33 cellular contexts compared by ENCODE assay signal in genomic region chr20:40565681-40566040, GRCh38.
A peak's percentile ranks its signal among the peaks of the same experiment; 100 is the strongest.
DNase-seq lines count a peak whose midpoint lies in the region; ATAC-seq, FAIRE-seq and TF ChIP-seq lines count a peak whose summit lies in the region.
"Had no signal": no experiment of that assay in that cellular context is flagged by ENCODE, and none has a peak within 500 bp of the region (broad histone marks: within the 10 kb centered on the region; RNA-seq: fewer than 3 reads in every experiment).

No MANE protein-coding gene starts in this region.

- H3K4me1 Mint-ChIP-seq in MCF 10A (ENCODE audit: insufficient read depth, unreplicated experiment): peaks cover 41% of the 10 kb centered on the region
- H3K4me1 Mint-ChIP-seq: activated CD4-positive, alpha-beta memory T cell treated with anti-CD3 and anti-CD28 coated beads, Interleukin-2, amount 10 ng/mL, durations not matched to agents 7 days and 5 days; CD4-positive, CD25-positive, alpha-beta regulatory T cell had no signal

- no TSS peak for BruUV-seq in MCF 10A (replicated peaks; lab: Mats Ljungman, UMichigan)

- no peaks in the 10 kb centered on the region for H3K9me1 ChIP-seq in keratinocyte (ENCODE audit: control insufficient read depth, extremely low read depth, insufficient read depth, low read length)

- no peak for FAIRE-seq in keratinocyte (lab: Jason Lieb, UNC)
- FAIRE-seq: A204.1, kidney had no signal

- peak overlapping the region; percentile 75 for H3K27ac Mint-ChIP-seq in MCF 10A (ENCODE audit: low read depth, unreplicated experiment)
- H3K27ac Mint-ChIP-seq: activated CD4-positive, alpha-beta memory T cell treated with anti-CD3 and anti-CD28 coated beads, Interleukin-2, amount 10 ng/mL, durations not matched to agents 7 days and 5 days; activated naive CD4-positive, alpha-beta T cell treated with anti-CD3 and anti-CD28 coated beads for 36 hours; CD4-positive, CD25-positive, alpha-beta regulatory T cell; mesothelial cell of epicardium; stimulated activated naive CD8-positive, alpha-beta T cell treated with anti-CD3 and anti-CD28 coated beads, Interleukin-15, Interleukin-2, amounts not matched to agents 100 ng/mL and 50 ng/mL, for 24 hours had no signal

- CTCF ChIA-PET in MCF 10A (lab: Yijun Ruan, JAX): interaction anchor here (0.5 to 6.6 kb wide), 11 partner anchors 15 to 682 kb away, joined by 3 to 36 read pairs (median 3); partner anchors contain the start of gene MAFB

- no peak overlapping the region for H3K4me3 ChIP-seq in breast epithelium
- H3K4me3 ChIP-seq in choroid plexus epithelial cell (ENCODE audit: low read depth, low read length): no peak overlapping the region
- no peak overlapping the region for H3K4me3 ChIP-seq in keratinocyte (ENCODE audit: control insufficient read depth in 2 of 3, extremely low read depth in 1 of 3, insufficient read depth in 2 of 3, low read depth in 1 of 3, low read length in 3 of 3)
- H3K4me3 ChIP-seq: thoracic aorta, uterus had no signal

- TF ChIP-seq CTCF in MCF 10A (IDR thresholded peaks at IDR 0.05; ENCODE audit: unreplicated experiment): no peak
- no peak for TF ChIP-seq CTCF in breast epithelium (IDR thresholded peaks at IDR 0.05)
- peak; percentile 19 for TF ChIP-seq CTCF in choroid plexus epithelial cell (conservative IDR thresholded peaks at IDR 0.05; ENCODE audit: low read depth, low read length)
- TF ChIP-seq CTCF in keratinocyte (optimal IDR thresholded peaks at IDR 0.05 in 1 of 3, IDR thresholded peaks at IDR 0.05 in 1 of 3, conservative IDR thresholded peaks at IDR 0.05 in 1 of 3; ENCODE audit: extremely low read depth in 1 of 3, insufficient read depth in 2 of 3, low read length in 3 of 3): no peak

- POLR2A ChIA-PET in MCF 10A (lab: Yijun Ruan, JAX): interaction anchor here (0.7 to 8.3 kb wide), 19 partner anchors 10 to 332 kb away, joined by 3 to 114 read pairs (median 6); partner anchors contain the start of gene MAFB

- H3K27ac ChIP-seq in breast epithelium (no peak overlapping the region), keratinocyte (ENCODE audit: control insufficient read depth, insufficient read depth, low read length) (no peak overlapping the region), substantia nigra (ENCODE audit: low read depth, low read length, poor library complexity, severe bottlenecking) (no peak overlapping the region)
- H3K27ac ChIP-seq: HL-60, KMS-11, thoracic aorta, uterus had no signal

- peak overlapping the region; percentile 62 for H3K4me3 Mint-ChIP-seq in MCF 10A (ENCODE audit: unreplicated experiment)
- H3K4me3 Mint-ChIP-seq: activated CD4-positive, alpha-beta memory T cell treated with anti-CD3 and anti-CD28 coated beads, Interleukin-2, amount 10 ng/mL, durations not matched to agents 7 days and 5 days; activated naive CD4-positive, alpha-beta T cell treated with anti-CD3 and anti-CD28 coated beads for 36 hours; brain; CD4-positive, CD25-positive, alpha-beta regulatory T cell; mesothelial cell of epicardium; stimulated activated naive CD8-positive, alpha-beta T cell treated with anti-CD3 and anti-CD28 coated beads, Interleukin-15, Interleukin-2, amounts not matched to agents 100 ng/mL and 50 ng/mL, for 24 hours had no signal

- no peak overlapping the region for H3K9ac ChIP-seq in keratinocyte (ENCODE audit: control insufficient read depth, extremely low read depth, insufficient read depth, low read length)
- H3K9ac ChIP-seq: KMS-11 had no signal

- dilution Hi-C loops in keratinocyte (cut with MboI; ENCODE audit: extremely low pct_ligation_motif_present, low sequenced_read_pairs): no loop called here

- H3K4me2 ChIP-seq in keratinocyte (ENCODE audit: control insufficient read depth, extremely low read depth, insufficient read depth, low read depth, low read length): peak overlapping the region; percentile 2
- H3K4me2 ChIP-seq: KMS-11 had no signal

- no peaks in the 10 kb centered on the region for H3K36me3 Mint-ChIP-seq in MCF 10A (ENCODE audit: insufficient read depth, unreplicated experiment)
- H3K36me3 Mint-ChIP-seq: brain; CD4-positive, CD25-positive, alpha-beta regulatory T cell; mesothelial cell of epicardium had no signal

- ATAC-seq in HG03442 (IDR thresholded peaks at IDR 0.05; ENCODE audit: unreplicated experiment): no peak
- ATAC-seq: Right ventricle myocardium inferior had no signal

- no peak overlapping the region for H2AFZ ChIP-seq in keratinocyte (ENCODE audit: control insufficient read depth, low read length)

- H4K20me1 ChIP-seq in keratinocyte (ENCODE audit: control insufficient read depth, extremely low read depth, insufficient read depth, low read length): no peaks in the 10 kb centered on the region

- no peaks in the 10 kb centered on the region for H3K27me3 Mint-ChIP-seq in MCF 10A (ENCODE audit: insufficient read depth, unreplicated experiment)
- H3K27me3 Mint-ChIP-seq: activated CD4-positive, alpha-beta memory T cell treated with anti-CD3 and anti-CD28 coated beads, Interleukin-2, amount 10 ng/mL, durations not matched to agents 7 days and 5 days had no signal

- no peak for TF ChIP-seq POLR2A in breast epithelium (IDR thresholded peaks at IDR 0.05)

- intact Hi-C loops in MCF 10A (cut with micrococcal nuclease): loop anchor here (1.0 kb wide), 1 partner anchor 125 kb away; no protein-coding TSS in a partner anchor
- intact Hi-C loops in breast epithelium (cut with DNase I; ENCODE audit: low total_unique reads): no loop called here

- no peaks in the 10 kb centered on the region for H3K9me3 Mint-ChIP-seq in MCF 10A (ENCODE audit: unreplicated experiment)
- H3K9me3 Mint-ChIP-seq: activated CD4-positive, alpha-beta memory T cell treated with anti-CD3 and anti-CD28 coated beads, Interleukin-2, amount 10 ng/mL, durations not matched to agents 7 days and 5 days; activated naive CD4-positive, alpha-beta T cell treated with anti-CD3 and anti-CD28 coated beads for 36 hours; stimulated activated naive CD8-positive, alpha-beta T cell treated with anti-CD3 and anti-CD28 coated beads, Interleukin-15, Interleukin-2, amounts not matched to agents 100 ng/mL and 50 ng/mL, for 24 hours had no signal

- no peaks in the 10 kb centered on the region for H3K36me3 ChIP-seq in breast epithelium
- H3K36me3 ChIP-seq in keratinocyte (ENCODE audit: control insufficient read depth in 2 of 2, extremely low read depth in 1 of 2, insufficient read depth in 2 of 2, low read length in 2 of 2): no peaks in the 10 kb centered on the region
- H3K36me3 ChIP-seq: thoracic aorta, uterus had no signal

- no peaks in the 10 kb centered on the region for H3K9me3 ChIP-seq in breast epithelium
- H3K9me3 ChIP-seq in keratinocyte (ENCODE audit: control insufficient read depth, low read depth, low read length): no peaks in the 10 kb centered on the region
- H3K9me3 ChIP-seq: thoracic aorta, uterus had no signal

- DNase-seq in MCF 10A (ENCODE audit: unreplicated experiment): peak; percentile 13
- no peak for DNase-seq in breast epithelium (ENCODE audit: low spot score in 2 of 2)
- DNase-seq in choroid plexus epithelial cell (ENCODE audit: low read depth): no peak
- DNase-seq in keratinocyte (ENCODE audit: low read depth, low spot score): no peak
- DNase-seq in substantia nigra (lab: John Stamatoyannopoulos, UW): no peak
- DNase-seq in dedifferentiated amniotic fluid mesenchymal stem cell (ENCODE audit: extremely low spot score): no peak
- no peak for DNase-seq in T-helper 9 cell
- DNase-seq: activated CD4-positive, alpha-beta memory T cell treated with anti-CD3 and anti-CD28 coated beads, Interleukin-2, amount 10 ng/mL, durations not matched to agents 7 days and 5 days; activated CD8-positive, alpha-beta memory T cell treated with anti-CD3 and anti-CD28 coated beads, Interleukin-2, amount 50 U/mL, for 48 hours; activated naive CD4-positive, alpha-beta T cell treated with anti-CD3 and anti-CD28 coated beads for 36 hours; CD4-positive, CD25-positive, alpha-beta regulatory T cell; cerebellar nuclear complex; glutamatergic neuron; GOT3; kidney; left ventricle myocardium superior; NCI-H1417 treated with DMSO at 0.1 percent for 48 hours; NCI-H2029 treated with DMSO at 0.1 percent for 48 hours; NCI-H2227 treated with DMSO at 0.1 percent for 48 hours; NCI-H748 treated with DMSO at 0.1 percent for 48 hours; posterior cingulate gyrus; right cardiac atrium; stimulated activated CD4-positive, alpha-beta T cell treated with anti-CD3 and anti-CD28 coated beads, Interleukin-1b, Interleukin-23, amount 100 ng/mL, for 48 hours had no signal

- no peaks in the 10 kb centered on the region for H3K79me2 ChIP-seq in keratinocyte (ENCODE audit: control insufficient read depth, insufficient read depth, low read length)

- H3K4me1 ChIP-seq in breast epithelium (no peaks in the 10 kb centered on the region), keratinocyte (ENCODE audit: control insufficient read depth, extremely low read depth, insufficient read depth, low read length) (peaks cover 39% of the 10 kb centered on the region)
- H3K4me1 ChIP-seq: uterus had no signal

- H3K27me3 ChIP-seq in breast epithelium (no peaks in the 10 kb centered on the region), keratinocyte (ENCODE audit: control insufficient read depth, extremely low read depth, insufficient read depth, low read length) (no peaks in the 10 kb centered on the region)
- H3K27me3 ChIP-seq: uterus had no signal
